22 cellular contexts compared by ENCODE assay signal in genomic region chr2:164568317-164568716, GRCh38. TPM values are rescaled to one million over a fixed set of nuclear protein-coding genes. Genes with fewer than 3 reads are reported as not detected.
"Had no signal": no experiment of that assay in that cellular context is flagged by ENCODE, and none has a peak within 500 bp of the region (broad histone marks: within the 10 kb centered on the region; RNA-seq: fewer than 3 reads in every experiment).

No MANE protein-coding gene starts in this region.

- H3K27me3 ChIP-seq: esophagus squamous epithelium, gastrocnemius medialis, heart right ventricle, stomach, suprapubic skin, transverse colon, vagina had no signal

- DNase-seq: activated CD8-positive, alpha-beta memory T cell treated with anti-CD3 and anti-CD28 coated beads, Interleukin-2, amount 50 U/mL, for 4 hours; activated T-cell treated with anti-CD3 and anti-CD28 coated beads, Interleukin-2, amount 50 U/mL, for 24 hours; cerebellar nuclear complex; esophagus squamous epithelium; gastrocnemius medialis; heart right ventricle; islet precursor cell; left colon; nephron progenitor cell; stimulated activated CD4-positive, alpha-beta T cell treated with anti-CD3 and anti-CD28 coated beads, Interleukin-15, amount 100 ng/mL, for 24 hours; stomach; T1000; transverse colon had no signal

- H3K36me3 ChIP-seq: esophagus squamous epithelium, gastrocnemius medialis, heart right ventricle, stomach, suprapubic skin, transverse colon, vagina had no signal

- H3K4me3 ChIP-seq: coronary artery, esophagus squamous epithelium, smooth muscle cell, stomach, suprapubic skin, transverse colon, vagina had no signal

- H3K4me1 ChIP-seq: esophagus squamous epithelium, gastrocnemius medialis, parathyroid adenoma, suprapubic skin, transverse colon, vagina had no signal

- H3K27ac ChIP-seq: coronary artery, esophagus squamous epithelium, gastrocnemius medialis, heart right ventricle, parathyroid adenoma, stomach, suprapubic skin, transverse colon, vagina had no signal

- H3K9me3 ChIP-seq: esophagus squamous epithelium, gastrocnemius medialis, heart right ventricle, stomach, suprapubic skin, transverse colon, vagina had no signal

- ATAC-seq: activated T-helper 17 cell treated with anti-CD3 and anti-CD28 coated beads, Interleukin-2, amount 50 U/mL, for 72 hours; gastrocnemius medialis; left colon; sciatic nerve; stimulated activated memory B cell treated with anti-CD40 and anti-IgM and Interleukin-4, amounts not matched to agents 10 μg/mL and 1 μg/mL and 100 μg/mL, for 72 hours; WTC11 had no signal

RNA-seq across cellular contexts. Expression of gene GRB14, which starts 53.0 kb away (rescaled TPM):
- total RNA-seq: activated T-helper 17 cell treated with anti-CD3 and anti-CD28 coated beads, Interleukin-2, amount 50 U/mL, for 72 hours had no signal
- polyA plus RNA-seq: smooth muscle cell had no signal
